In genomic region chr19:55641376-55642152, GRCh38 we compare ENCODE assay signal across 8 cellular contexts. TPM values are rescaled to one million over a fixed set of nuclear protein-coding genes. Genes with fewer than 3 reads are reported as not detected.
DNase-seq lines count a peak whose midpoint lies in the region; ATAC-seq and TF ChIP-seq lines count a peak whose summit lies in the region.

No MANE protein-coding gene starts in this region.

- H3K79me2 ChIP-seq in PC-9 (ENCODE audit: low read depth), result peaks cover 60% of the 10 kb centered on the region

- no peaks in the 10 kb centered on the region for H3K9me3 ChIP-seq in PC-9 (ENCODE audit: insufficient read depth, low read depth)
- H3K9me3 ChIP-seq in lower lobe of right lung, result no peaks in the 10 kb centered on the region
- no peaks in the 10 kb centered on the region for H3K9me3 ChIP-seq in testis

- peak overlapping the region; percentile 76 for H2AFZ ChIP-seq in PC-9

- H3F3A ChIP-seq in PC-9 (ENCODE audit: insufficient read depth, low read depth), result peaks cover 50% of the 10 kb centered on the region; the same call in 1 of the 2 replicates

- no TSS peak for BruUV-seq in PC-9 (replicated peaks; lab: Mats Ljungman, UMichigan)

- ATAC-seq in lower lobe of right lung (peak in 1 of 2 donors; percentile 1), esophagus mucosa (no peak)

- peak; percentile 37 for DNase-seq in stimulated activated CD4-positive, alpha-beta T cell treated with anti-CD3 and anti-CD28 coated beads, Interleukin-12 subunit alpha, Interleukin-12 subunit beta, amount 100 ng/mL, for 4 hours
- DNase-seq in stimulated activated CD4-positive, alpha-beta T cell treated with anti-CD3 and anti-CD28 coated beads, Interleukin-1b, Interleukin-23, amount 100 ng/mL, for 48 hours, result no peak
- no peak for DNase-seq in PC-9
- DNase-seq in central memory CD4-positive, alpha-beta T cell, result peak; percentile 22
- DNase-seq in lower lobe of right lung, result no peak
- no peak for DNase-seq in testis
- no peak for DNase-seq in DMS153 (lab: John Stamatoyannopoulos, UW)

- no peak for TF ChIP-seq POLR2A in testis (IDR thresholded peaks at IDR 0.05)

- WGBS in testis, 2 donors, result 0 to 1% methylated on average over 31 of the region's 31 CpGs

- peak overlapping the region; percentile 66 for H3K4me3 ChIP-seq in PC-9
- peak overlapping the region; percentile 82 for H3K4me3 ChIP-seq in lower lobe of right lung
- H3K4me3 ChIP-seq in testis, result peak overlapping the region; percentile 95 to 96

- POLR2A ChIA-PET in PC-9 (lab: Charles Lee; ENCODE audit: unreplicated experiment), result interaction anchor here (0.6 kb wide), 1 partner anchor 1178 kb away, joined by 4 read pairs; the partner anchor contains the start of gene LENG9

- H3K27ac ChIP-seq in PC-9, result 0 out of 2 replicates have a peak overlapping the region, but pooled peaks have one; percentile 40
- H3K27ac ChIP-seq in lower lobe of right lung, result peak overlapping the region; percentile 81
- peak overlapping the region; percentile 76 to 93 for H3K27ac ChIP-seq in testis

- H4K20me1 ChIP-seq in PC-9 (ENCODE audit: insufficient read depth), result peaks cover 5% of the 10 kb centered on the region

- H3K9me2 ChIP-seq in PC-9 (ENCODE audit: insufficient read depth), result no peaks in the 10 kb centered on the region

- TF ChIP-seq CTCF in PC-9 (conservative IDR thresholded peaks at IDR 0.05) (no peak), lower lobe of right lung (IDR thresholded peaks at IDR 0.05) (no peak), testis (IDR thresholded peaks at IDR 0.05) (no peak)

- H3K4me1 ChIP-seq in PC-9 (replicated peaks; ENCODE audit: insufficient read depth) (peaks cover 10% of the 10 kb centered on the region), lower lobe of right lung (peaks cover 66% of the 10 kb centered on the region), testis (peaks cover 29% of the 10 kb centered on the region)

- CTCF ChIA-PET in PC-9 (lab: Charles Lee), result no interaction called here

- no peaks in the 10 kb centered on the region for H3K27me3 ChIP-seq in PC-9 (ENCODE audit: insufficient read depth, low read depth)
- H3K27me3 ChIP-seq in lower lobe of right lung (ENCODE audit: low read depth), result no peaks in the 10 kb centered on the region
- no peaks in the 10 kb centered on the region for H3K27me3 ChIP-seq in testis

- intact Hi-C loops in PC-9 (cut with micrococcal nuclease; ENCODE audit: unreplicated experiment), result no loop called here
- intact Hi-C loops in lower lobe of right lung (cut with DNase I), result no loop called here
- intact Hi-C loops in testis (cut with DNase I; ENCODE audit: low total_unique reads), result no loop called here

- H3K36me3 ChIP-seq in PC-9 (ENCODE audit: low read depth), result peaks cover 9% of the 10 kb centered on the region; the same call in 1 of the 2 replicates
- H3K36me3 ChIP-seq in lower lobe of right lung, result peaks cover 12% of the 10 kb centered on the region
- H3K36me3 ChIP-seq in testis (ENCODE audit: low read depth, missing control alignments), result no peaks in the 10 kb centered on the region

- H3K4me2 ChIP-seq in PC-9, result peak overlapping the region; percentile 90

RNA-seq across cellular contexts. Expression of gene ZNF580, which starts 0.8 kb away (rescaled TPM):
- total RNA-seq in PC-9 (2021) (56.6 and 64.7 TPM in 2 replicates), lower lobe of right lung (35.2 TPM), testis (10 to 100 TPM; 37.6 to 38.0 TPM), esophagus mucosa (13.5 TPM)
- 21.7 TPM for polyA plus RNA-seq in testis (ENCODE audit: insufficient read depth, low read depth, low replicate concordance)

RNA-seq across cellular contexts. Expression of gene ZNF581, which starts 1.9 kb away (rescaled TPM):
- total RNA-seq in PC-9 (2021) (53.5 and 81.9 TPM in 2 replicates), lower lobe of right lung (22.7 TPM), testis (10 to 100 TPM; 17.3 to 31.2 TPM), esophagus mucosa (21.7 TPM)
- polyA plus RNA-seq in testis (ENCODE audit: insufficient read depth, low read depth, low replicate concordance), result 18.4 TPM

RNA-seq across cellular contexts. Expression of gene CCDC106, which starts 6.4 kb away (rescaled TPM):
- total RNA-seq in PC-9 (2021) (3.2 and 6.7 TPM in 2 replicates), lower lobe of right lung (11.6 TPM), testis (10 to 100 TPM; 57.0 to 84.9 TPM), esophagus mucosa (4.7 TPM)
- 34.5 TPM for polyA plus RNA-seq in testis (ENCODE audit: insufficient read depth, low read depth, low replicate concordance)

RNA-seq across cellular contexts. Expression of gene U2AF2, which starts 13.3 kb away (rescaled TPM):
- total RNA-seq in PC-9 (2021) (252 and 323 TPM in 2 replicates), lower lobe of right lung (143 TPM), testis (100 to 1,000 TPM; 264 to 281 TPM), esophagus mucosa (108 TPM)
- polyA plus RNA-seq in testis (ENCODE audit: insufficient read depth, low read depth, low replicate concordance), result 163 TPM

RNA-seq across cellular contexts. Expression of gene ZNF784, which starts 17.2 kb away (rescaled TPM):
- total RNA-seq in PC-9 (2021) (5.4 and 7.7 TPM in 2 replicates), lower lobe of right lung (7.1 TPM), testis (10 to 100 TPM; 10.3 to 13.0 TPM), esophagus mucosa (3.8 TPM)
- 6.6 TPM for polyA plus RNA-seq in testis (ENCODE audit: insufficient read depth, low read depth, low replicate concordance)

Comparison
In these comparisons a context has a peak if more than half of its experiments do, and no peak if none do; other contexts are left out.
1. DNase-seq: peak in stimulated activated CD4-positive, alpha-beta T cell treated with anti-CD3 and anti-CD28 coated beads, Interleukin-12 subunit alpha, Interleukin-12 subunit beta, amount 100 ng/mL, for 4 hours (single experiment) and central memory CD4-positive, alpha-beta T cell (single experiment); none in stimulated activated CD4-positive, alpha-beta T cell treated with anti-CD3 and anti-CD28 coated beads, Interleukin-1b, Interleukin-23, amount 100 ng/mL, for 48 hours (single experiment), PC-9 (0 of 2), lower lobe of right lung (single experiment), testis (single experiment) and DMS153 (single experiment).
2. Peak in every context shown above with its lines, with median percentiles within 50 percentile points of each other: H3K27ac ChIP-seq and H3K4me3 ChIP-seq.